9 cellular contexts compared by ENCODE assay signal in genomic region chr6:31701666-31702420, GRCh38. TPM values are rescaled to one million over a fixed set of nuclear protein-coding genes. Genes with fewer than 3 reads are reported as not detected.
DNase-seq lines count a peak whose midpoint lies in the region; ATAC-seq, FAIRE-seq and TF ChIP-seq lines count a peak whose summit lies in the region.
"Had no signal": no experiment of that assay in that cellular context is flagged by ENCODE, and none has a peak within 500 bp of the region (broad histone marks: within the 10 kb centered on the region; RNA-seq: fewer than 3 reads in every experiment).

No MANE protein-coding gene starts in this region.

- FAIRE-seq in D721Med (lab: Jason Lieb, UNC) = no peak

- H3K27me3 ChIP-seq in CD8-positive, alpha-beta T cell (ENCODE audit: insufficient read depth, low read length) = no peaks in the 10 kb centered on the region
- H3K27me3 ChIP-seq in ascending aorta = no peaks in the 10 kb centered on the region
- H3K27me3 ChIP-seq in kidney epithelial cell (ENCODE audit: control insufficient read depth, insufficient read depth, low read length) = no peaks in the 10 kb centered on the region

- H3K36me3 Mint-ChIP-seq in CD8-positive, alpha-beta T cell = peaks cover 43% of the 10 kb centered on the region

- H3K9me3 ChIP-seq in CD8-positive, alpha-beta T cell (ENCODE audit: low read length) = no peaks in the 10 kb centered on the region
- no peaks in the 10 kb centered on the region for H3K9me3 ChIP-seq in ascending aorta

- DNase-seq in CD8-positive, alpha-beta T cell = no peak
- DNase-seq in NB4 (ENCODE audit: low read depth) = no peak
- no peak for DNase-seq in ascending aorta (ENCODE audit: low spot score in 2 of 2)
- no peak for DNase-seq in kidney epithelial cell (ENCODE audit: low read depth)
- DNase-seq in substantia nigra (lab: John Stamatoyannopoulos, UW) = peak in 1 of 49 donors; percentile 77
- no peak for DNase-seq in stimulated activated CD4-positive, alpha-beta T cell treated with anti-CD3 and anti-CD28 coated beads, Interleukin-4, amount 100 ng/mL, for 24 hours
- DNase-seq in D721Med (ENCODE audit: insufficient read length, low spot score) = no peak

- TF ChIP-seq CTCF in CD8-positive, alpha-beta T cell (IDR thresholded peaks at IDR 0.05) = no peak
- TF ChIP-seq CTCF in NB4 (IDR thresholded peaks at IDR 0.05; ENCODE audit: low read depth, low read length) (no peak), ascending aorta (IDR thresholded peaks at IDR 0.05) (no peak), kidney epithelial cell (IDR thresholded peaks at IDR 0.05; ENCODE audit: insufficient read depth, low read length, poor library complexity, severe bottlenecking) (no peak), D721Med (IDR thresholded peaks at IDR 0.05; ENCODE audit: insufficient read depth, missing control alignments) (no peak)

- H3K4me1 Mint-ChIP-seq in CD8-positive, alpha-beta T cell (ENCODE audit: low read depth) = peaks cover 44% of the 10 kb centered on the region

- no peak for TF ChIP-seq POLR2A in NB4 (IDR thresholded peaks at IDR 0.05; ENCODE audit: extremely low read depth, insufficient read length)

- CTCF ChIA-PET in CD8-positive, alpha-beta T cell (lab: Charles Lee) = no interaction called here

- peak overlapping the region; percentile 91 for H3K27ac ChIP-seq in CD8-positive, alpha-beta T cell (ENCODE audit: low read depth, low read length)
- H3K27ac ChIP-seq in ascending aorta (peak overlapping the region in 1 of 2 donors; percentile 92), substantia nigra (ENCODE audit: low read depth, low read length, poor library complexity, severe bottlenecking) (peak overlapping the region; percentile 90)

- no peaks in the 10 kb centered on the region for H3K9me3 Mint-ChIP-seq in CD8-positive, alpha-beta T cell

- intact Hi-C loops in CD8-positive, alpha-beta T cell (cut with DNase I, micrococcal nuclease) = loop anchor here (2.0 to 5.0 kb wide), 5 partner anchors 27 to 475 kb away; partner anchors contain the start of genes AGPAT1 (in 1 of the 2), DDAH2 (in 1 of the 2), NELFE (in 1 of the 2) and PRRC2A (in 1 of the 2)
- intact Hi-C loops in ascending aorta (cut with DNase I) = loop anchor here (2.0 kb wide), 2 partner anchors 35 to 161 kb away; partner anchors contain the start of genes CLIC1 and NEU1

- no peak for ATAC-seq in CD8-positive, alpha-beta T cell
- ATAC-seq in HG03025 (IDR thresholded peaks at IDR 0.05; ENCODE audit: low FRiP score, unreplicated experiment) = no peak

- H3K4me3 ChIP-seq in CD8-positive, alpha-beta T cell (ENCODE audit: low read depth, low read length) = peak overlapping the region; percentile 83
- H3K4me3 ChIP-seq in NB4 (ENCODE audit: low read depth, low read length) (peak overlapping the region; percentile 97), ascending aorta (peak overlapping the region; percentile 72 to 78), kidney epithelial cell (ENCODE audit: low read depth, low read length) (peak overlapping the region; percentile 81)

- H3K36me3 ChIP-seq in CD8-positive, alpha-beta T cell (ENCODE audit: insufficient read depth, low read length) = no peaks in the 10 kb centered on the region
- H3K36me3 ChIP-seq in ascending aorta (peaks cover 15 to 22% of the 10 kb centered on the region in 2 donors), kidney epithelial cell (ENCODE audit: control insufficient read depth, insufficient read depth, low read length) (no peaks in the 10 kb centered on the region)

- peak overlapping the region; percentile 92 for H3K27ac Mint-ChIP-seq in CD8-positive, alpha-beta T cell

- peak overlapping the region; percentile 99 for H3K4me3 Mint-ChIP-seq in CD8-positive, alpha-beta T cell

- H3K27me3 Mint-ChIP-seq in CD8-positive, alpha-beta T cell (ENCODE audit: low read depth) = no peaks in the 10 kb centered on the region

- POLR2A ChIA-PET in CD8-positive, alpha-beta T cell (lab: Charles Lee) = interaction anchor here (1.6 to 1.8 kb wide), 3 partner anchors 11 to 37 kb away, joined by 6 to 7 read pairs (median 7); partner anchors contain the start of genes DDAH2 and GPANK1

- peaks cover 22% of the 10 kb centered on the region for H3K4me1 ChIP-seq in CD8-positive, alpha-beta T cell (ENCODE audit: insufficient read depth, low read length)
- H3K4me1 ChIP-seq in ascending aorta = peaks cover 13 to 21% of the 10 kb centered on the region in 2 donors

RNA-seq across cellular contexts. Expression of gene ABHD16A, which starts 1.3 kb away (rescaled TPM):
- 10 to 100 TPM; 79.6 to 81.6 TPM for total RNA-seq in CD8-positive, alpha-beta T cell
- total RNA-seq in ascending aorta (28.0 TPM), kidney epithelial cell (43.8 and 45.5 TPM in 2 replicates)

RNA-seq across cellular contexts. Expression of gene LY6G6F, which starts 4.8 kb away (rescaled TPM):
- total RNA-seq in CD8-positive, alpha-beta T cell = not detected
- total RNA-seq in ascending aorta (not detected), kidney epithelial cell (not detected in 2 replicates)
- total RNA-seq: HT1080 had no signal

RNA-seq across cellular contexts. Expression of gene LY6G6D, which starts 13.3 kb away (rescaled TPM):
- total RNA-seq in CD8-positive, alpha-beta T cell = not detected
- total RNA-seq in ascending aorta = not detected
- not detected in 2 replicates for total RNA-seq in kidney epithelial cell
- total RNA-seq: HT1080 had no signal

RNA-seq across cellular contexts. Expression of gene LY6G6C, which starts 19.7 kb away (rescaled TPM):
- total RNA-seq in CD8-positive, alpha-beta T cell = not detected
- total RNA-seq in ascending aorta (not detected), kidney epithelial cell (not detected in 2 replicates)
- total RNA-seq: HT1080 had no signal

RNA-seq across cellular contexts. Expression of gene LY6G5C, which starts 21.0 kb away (rescaled TPM):
- 1 to 10 TPM; 1.5 to 1.9 TPM for total RNA-seq in CD8-positive, alpha-beta T cell
- total RNA-seq in ascending aorta = 0.96 TPM
- total RNA-seq in kidney epithelial cell = not detected in 2 replicates
